In genomic region chr5:103461223-103461622, GRCh38 we compare ENCODE assay signal across 16 cellular contexts.
A peak's percentile ranks its signal among the peaks of the same experiment; 100 is the strongest.
DNase-seq lines count a peak whose midpoint lies in the region; TF ChIP-seq lines count a peak whose summit lies in the region.
"Had no signal": no experiment of that assay in that cellular context is flagged by ENCODE, and none has a peak within 500 bp of the region (broad histone marks: within the 10 kb centered on the region; RNA-seq: fewer than 3 reads in every experiment).

No MANE protein-coding gene starts in this region.

- 19% methylated on average over 2 of the region's 2 CpGs for WGBS in SK-N-SH (ENCODE audit: low lambda C conversion rate)

- no peaks in the 10 kb centered on the region for H3K9me3 Mint-ChIP-seq in MCF 10A (ENCODE audit: unreplicated experiment)
- H3K9me3 Mint-ChIP-seq: WTC11 had no signal

- POLR2A ChIA-PET in MCF 10A (lab: Yijun Ruan, JAX) = no interaction called here
- POLR2A ChIA-PET in SK-N-SH (lab: Yijun Ruan, JAX) = no interaction called here

- no peaks in the 10 kb centered on the region for H3K36me3 Mint-ChIP-seq in MCF 10A (ENCODE audit: insufficient read depth, unreplicated experiment)
- H3K36me3 Mint-ChIP-seq: activated naive CD4-positive, alpha-beta T cell treated with anti-CD3 and anti-CD28 coated beads, Interleukin-2, amount 50 U/mL, for 72 hours; memory B cell; WTC11 had no signal

- no peak for TF ChIP-seq CTCF in MCF 10A (IDR thresholded peaks at IDR 0.05; ENCODE audit: unreplicated experiment)
- no peak for TF ChIP-seq CTCF in breast epithelium (IDR thresholded peaks at IDR 0.05)
- no peak for TF ChIP-seq CTCF in SK-N-SH (IDR thresholded peaks at IDR 0.05)
- TF ChIP-seq CTCF in ascending aorta (IDR thresholded peaks at IDR 0.05) = no peak

- no peak overlapping the region for H3K27ac ChIP-seq in breast epithelium
- peak overlapping the region; percentile 29 to 66; a peak in 3 of 4 replicates for H3K27ac ChIP-seq in SK-N-SH (ENCODE audit: low read depth in 2 of 2, low read length in 1 of 2)
- no peak overlapping the region for H3K27ac ChIP-seq in ascending aorta
- H3K27ac ChIP-seq: colonic mucosa had no signal

- H3K4me1 ChIP-seq in breast epithelium (no peaks in the 10 kb centered on the region), SK-N-SH (ENCODE audit: control insufficient read depth in 1 of 2, insufficient read depth in 2 of 2, low read depth in 1 of 2, low read length in 1 of 2) (peaks cover 5 to 33% of the 10 kb centered on the region in 2 experiments; a peak in 3 of 4 replicates), ascending aorta (no peaks in the 10 kb centered on the region)
- H3K4me1 ChIP-seq: colonic mucosa had no signal

- peak overlapping the region; percentile 44; the same call in 1 of the 2 replicates for H3K9ac ChIP-seq in SK-N-SH

- no peak overlapping the region for H2AFZ ChIP-seq in SK-N-SH (ENCODE audit: low read depth)

- H3K27ac Mint-ChIP-seq in MCF 10A (ENCODE audit: low read depth, unreplicated experiment) = no peak overlapping the region
- H3K27ac Mint-ChIP-seq: activated naive CD4-positive, alpha-beta T cell treated with anti-CD3 and anti-CD28 coated beads, Interleukin-2, amount 50 U/mL, for 72 hours; memory B cell; WTC11 had no signal

- H3K27me3 ChIP-seq in breast epithelium (no peaks in the 10 kb centered on the region), SK-N-SH (ENCODE audit: insufficient read depth) (no peaks in the 10 kb centered on the region), ascending aorta (no peaks in the 10 kb centered on the region)
- H3K27me3 ChIP-seq: colonic mucosa had no signal

- H3K36me3 ChIP-seq in breast epithelium (no peaks in the 10 kb centered on the region), SK-N-SH (replicated peaks in 1 of 2; ENCODE audit: control insufficient read depth in 1 of 2, insufficient read depth in 2 of 2, low read length in 1 of 2) (no peaks in the 10 kb centered on the region), ascending aorta (no peaks in the 10 kb centered on the region)
- H3K36me3 ChIP-seq: colonic mucosa had no signal

- intact Hi-C loops in MCF 10A (cut with micrococcal nuclease) (no loop called here), breast epithelium (cut with DNase I; ENCODE audit: low total_unique reads) (no loop called here), ascending aorta (cut with DNase I) (loop anchor here (1.0 kb wide), 1 partner anchor 20 kb away; no protein-coding TSS in a partner anchor)

- peaks cover 6% of the 10 kb centered on the region for H3K4me1 Mint-ChIP-seq in MCF 10A (ENCODE audit: insufficient read depth, unreplicated experiment)
- H3K4me1 Mint-ChIP-seq: memory B cell, WTC11 had no signal

- no peaks in the 10 kb centered on the region for H3K9me2 ChIP-seq in SK-N-SH

- peak overlapping the region; percentile 41; the same call in 1 of the 2 replicates for H3K4me2 ChIP-seq in SK-N-SH

- H3K9me3 ChIP-seq in breast epithelium = no peaks in the 10 kb centered on the region
- H3K9me3 ChIP-seq in SK-N-SH = no peaks in the 10 kb centered on the region
- no peaks in the 10 kb centered on the region for H3K9me3 ChIP-seq in ascending aorta
- H3K9me3 ChIP-seq: colonic mucosa had no signal

- H3K4me3 Mint-ChIP-seq in MCF 10A (ENCODE audit: unreplicated experiment) = no peak overlapping the region
- H3K4me3 Mint-ChIP-seq: memory B cell, WTC11 had no signal

- DNase-seq in MCF 10A (ENCODE audit: unreplicated experiment) (peak; percentile 5), breast epithelium (ENCODE audit: low spot score in 2 of 2) (no peak), SK-N-SH (no peak), fibroblast of gingiva (ENCODE audit: low read depth) (peak; percentile 6), cerebellum (ENCODE audit: low spot score) (no peak), ascending aorta (ENCODE audit: low spot score in 2 of 2) (no peak), GM19240 (ENCODE audit: insufficient read length, low spot score) (no peak), SK-N-DZ (ENCODE audit: low spot score) (no peak)
- DNase-seq: colonic mucosa, NCI-H526 treated with DMSO at 0.1 percent for 48 hours, occipital lobe, SHP77 treated with DMSO at 0.1 percent for 48 hours, substantia nigra had no signal

- CTCF ChIA-PET in MCF 10A (lab: Yijun Ruan, JAX) = interaction anchor here (0.6 to 2.1 kb wide), 2 partner anchors 14 to 100 kb away, joined by 4 to 6 read pairs; no protein-coding TSS in a partner anchor
- CTCF ChIA-PET in SK-N-SH (lab: Yijun Ruan, JAX) = interaction anchor here (1.0 to 1.8 kb wide), 2 partner anchors 14 to 229 kb away, joined by 4 to 5 read pairs; no protein-coding TSS in a partner anchor

- H3K4me3 ChIP-seq in breast epithelium = no peak overlapping the region
- H3K4me3 ChIP-seq in SK-N-SH (ENCODE audit: low read depth in 2 of 2, low read length in 1 of 2) = no peak overlapping the region
- no peak overlapping the region for H3K4me3 ChIP-seq in ascending aorta
- H3K4me3 ChIP-seq: colonic mucosa had no signal

- no TSS peak for BruUV-seq in MCF 10A (replicated peaks; lab: Mats Ljungman, UMichigan)

- no peaks in the 10 kb centered on the region for H4K20me1 ChIP-seq in SK-N-SH (ENCODE audit: insufficient read depth)

- TF ChIP-seq EP300 in SK-N-SH (IDR thresholded peaks at IDR 0.05; ENCODE audit: borderline replicate concordance in 1 of 2, low read depth in 1 of 2, low read length in 1 of 2) = peak; percentile 65 to 99; a peak in 3 of 4 replicates

- no peak for TF ChIP-seq RAD21 in SK-N-SH (IDR thresholded peaks at IDR 0.05; ENCODE audit: low read length)

- no peaks in the 10 kb centered on the region for H3K27me3 Mint-ChIP-seq in MCF 10A (ENCODE audit: insufficient read depth, unreplicated experiment)

- no peak for TF ChIP-seq POLR2A in breast epithelium (IDR thresholded peaks at IDR 0.05)

- H3F3A ChIP-seq in SK-N-SH (replicated peaks; ENCODE audit: insufficient read depth) = peaks cover 22% of the 10 kb centered on the region

- no peaks in the 10 kb centered on the region for H3K79me2 ChIP-seq in SK-N-SH (ENCODE audit: insufficient read depth)

TF ChIP-seq in SK-N-SH, 30 proteins besides CTCF, POLR2A, EP300 and RAD21 (continues in another document):
- TF ChIP-seq MAX (IDR thresholded peaks at IDR 0.05; ENCODE audit: low read depth) (peak; percentile 39; the same call in 1 of the 2 replicates), RFX5 (IDR thresholded peaks at IDR 0.05; ENCODE audit: low read length) (no peak), NRF1 (IDR thresholded peaks at IDR 0.05; ENCODE audit: low read depth, low read length) (no peak), USF1 (IDR thresholded peaks at IDR 0.05; ENCODE audit: borderline replicate concordance, low read depth) (no peak), RCOR1 (IDR thresholded peaks at IDR 0.05; ENCODE audit: low read length) (no peak), IRF3 (IDR thresholded peaks at IDR 0.05; ENCODE audit: low read depth, low read length) (no peak), REST (IDR thresholded peaks at IDR 0.05; ENCODE audit: low read depth, low read length) (no peak), TEAD4 (IDR thresholded peaks at IDR 0.05; ENCODE audit: borderline replicate concordance, insufficient read depth) (peak; percentile 99), GABPA (IDR thresholded peaks at IDR 0.05; ENCODE audit: low read depth) (no peak), MEF2A (IDR thresholded peaks at IDR 0.05; ENCODE audit: borderline replicate concordance, low read depth) (peak; percentile 64; the same call in 1 of the 2 replicates), POLR2AphosphoS5 (IDR thresholded peaks at IDR 0.05; ENCODE audit: low read depth, low read length) (peak; percentile 76; the same call in 1 of the 2 replicates)

Comparison
In these comparisons a context has a peak if more than half of its experiments do, and no peak if none do; other contexts are left out.
1. DNase-seq: peak in MCF 10A (single experiment) and fibroblast of gingiva (single experiment); none in breast epithelium (0 of 2), SK-N-SH (single experiment), cerebellum (single experiment), ascending aorta (0 of 2), GM19240 (single experiment) and SK-N-DZ (single experiment).
2. H3K27ac ChIP-seq: peak in SK-N-SH (2 of 2); none in breast epithelium (0 of 2) and ascending aorta (0 of 2).